Comparison of ENCODE assay signal across 8 cellular contexts in the genomic region with DNA sequence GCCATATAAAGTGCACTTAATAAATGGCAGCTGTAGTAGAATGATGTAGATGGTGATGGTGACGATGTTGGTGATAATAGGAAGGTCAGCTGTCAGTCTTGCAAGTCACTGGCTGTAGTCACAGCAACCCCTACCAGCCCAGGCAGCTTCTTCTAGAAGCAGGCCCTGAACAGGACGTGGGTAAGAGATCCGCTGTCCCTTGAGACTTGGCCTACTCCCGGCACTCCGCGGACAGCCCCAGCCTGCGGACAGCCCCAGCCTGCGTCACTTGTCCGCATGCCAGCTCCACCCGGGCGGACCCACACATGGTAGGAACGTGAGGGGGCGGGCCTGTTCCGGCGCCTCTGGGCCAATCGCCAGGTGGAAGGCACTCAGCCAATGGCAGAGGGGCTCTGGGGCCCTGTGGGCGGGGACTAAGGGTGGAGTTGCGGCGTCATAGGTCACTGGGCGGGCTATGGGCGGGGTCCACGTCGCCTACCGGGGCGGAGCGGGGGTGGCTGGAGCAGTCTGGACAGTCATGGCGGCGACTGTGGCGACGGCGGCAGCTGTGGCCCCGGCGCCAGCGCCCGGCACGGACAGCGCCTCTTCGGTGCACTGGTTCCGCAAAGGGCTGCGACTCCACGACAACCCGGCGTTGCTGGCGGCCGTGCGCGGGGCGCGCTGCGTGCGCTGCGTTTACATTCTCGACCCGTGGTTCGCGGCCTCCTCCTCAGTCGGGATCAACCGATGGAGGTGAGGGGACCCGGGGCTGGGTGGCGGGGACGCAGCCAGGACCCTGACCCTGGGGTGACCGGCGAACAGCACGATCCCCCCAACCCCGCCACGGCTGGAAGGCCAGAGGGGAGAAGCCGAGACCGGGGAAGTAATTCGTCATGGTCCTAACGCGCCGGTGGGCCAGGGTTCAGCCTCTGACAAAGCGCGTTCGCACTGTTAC. TPM values are rescaled to one million over a fixed set of nuclear protein-coding genes. Genes with fewer than 3 reads are reported as not detected.
A peak's percentile ranks its signal among the peaks of the same experiment; 100 is the strongest.
DNase-seq lines count a peak whose midpoint lies in the region; ATAC-seq and TF ChIP-seq lines count a peak whose summit lies in the region.

A gene (plus strand): TSS at position 502 of the 934 bp plus-strand sequence. CDS start 16 bp downstream, at position 518.

- H3K9me3 ChIP-seq in Peyer's patch, result no peaks in the 10 kb centered on the region
- no peaks in the 10 kb centered on the region for H3K9me3 ChIP-seq in muscle layer of duodenum (ENCODE audit: control insufficient read depth in 1 of 2, low read length in 2 of 2)

- no peaks in the 10 kb centered on the region for H4K20me1 ChIP-seq in KMS-11 (ENCODE audit: insufficient read depth)

- peak within 1 kb of the TSS; percentile 77 for H2AFZ ChIP-seq in KMS-11 (ENCODE audit: low read depth)

- ATAC-seq in GM21737 (IDR thresholded peaks at IDR 0.05; ENCODE audit: unreplicated experiment) (peak; percentile 91), esophagus mucosa (peak; percentile 99)

- H3K4me3 ChIP-seq in KMS-11 (IDR thresholded peaks at IDR 0.05; ENCODE audit: insufficient read depth, low read depth, low read length) (no peak within 1 kb of the TSS), Peyer's patch (peak within 1 kb of the TSS; percentile 66 to 98 (median 80)), muscle layer of duodenum (ENCODE audit: low read depth in 1 of 2, low read length in 2 of 2) (peak within 1 kb of the TSS; percentile 85 to 89)

- DNase-seq in DMS53 treated with DMSO at 0.1 percent for 48 hours (lab: John Stamatoyannopoulos, UW; ENCODE audit: unreplicated experiment), result peak; percentile 79
- DNase-seq in Peyer's patch, result peak; percentile 99 to 100 (median 100)
- peak; percentile 99 for DNase-seq in activated T-cell treated with anti-CD3 and anti-CD28 coated beads, Interleukin-2, amount 50 U/mL, for 48 hours
- peak; percentile 98 for DNase-seq in stimulated activated CD8-positive, alpha-beta memory T cell treated with anti-CD3 and anti-CD28 coated beads, Interleukin-7, amount 100 ng/mL, for 4 hours (ENCODE audit: low read depth in 2 of 2)

- peaks cover 36% of the 10 kb centered on the region; the same call in 1 of the 2 replicates for H3K79me2 ChIP-seq in KMS-11 (ENCODE audit: insufficient read depth, low read depth)

- H3K36me3 ChIP-seq in KMS-11 (ENCODE audit: insufficient read depth), result no peaks in the 10 kb centered on the region
- H3K36me3 ChIP-seq in Peyer's patch, result no peaks in the 10 kb centered on the region
- H3K36me3 ChIP-seq in muscle layer of duodenum (ENCODE audit: control insufficient read depth in 1 of 2, insufficient read depth in 2 of 2, low read length in 2 of 2), result peaks cover 0 to 4% of the 10 kb centered on the region in 2 donors

- peak within 1 kb of the TSS; percentile 86 for H3K9ac ChIP-seq in KMS-11

- peak within 1 kb of the TSS; percentile 91 for H3K4me2 ChIP-seq in KMS-11

- H3K4me1 ChIP-seq in KMS-11 (ENCODE audit: low read depth, poor library complexity, severe bottlenecking) (peaks cover 56% of the 10 kb centered on the region), Peyer's patch (peaks cover 0 to 30% (median 11%) of the 10 kb centered on the region in 4 donors), muscle layer of duodenum (ENCODE audit: control insufficient read depth in 1 of 2, insufficient read depth in 2 of 2, low read length in 2 of 2) (peaks cover 40 to 43% of the 10 kb centered on the region in 2 donors)

- TF ChIP-seq POLR2A in Peyer's patch (IDR thresholded peaks at IDR 0.05), result peak; percentile 97 to 98

- H3K27me3 ChIP-seq in KMS-11 (ENCODE audit: insufficient read depth, low read depth) (no peaks in the 10 kb centered on the region), Peyer's patch (no peaks in the 10 kb centered on the region), muscle layer of duodenum (ENCODE audit: low read depth, low read length) (no peaks in the 10 kb centered on the region)

- H3K27ac ChIP-seq in KMS-11 (peak within 1 kb of the TSS; percentile 56), Peyer's patch (peak within 1 kb of the TSS; percentile 90 to 97 (median 94)), muscle layer of duodenum (ENCODE audit: low read length) (peak within 1 kb of the TSS; percentile 96)

- TF ChIP-seq CTCF in KMS-11 (conservative IDR thresholded peaks at IDR 0.05; ENCODE audit: low read depth, low read length) (no peak), Peyer's patch (IDR thresholded peaks at IDR 0.05) (peak in 1 of 6 experiments; percentile 17)

RNA-seq across cellular contexts. Expression of the gene that starts here (rescaled TPM):
- total RNA-seq in Peyer's patch (10 to 100 TPM; 37.7 to 67.6 (median 66.0) TPM), esophagus mucosa (6.6 TPM)
